Comparison of ENCODE assay signal across 6 cellular contexts in genomic region chr13:100957741-100958140, GRCh38.
"Had no signal": no experiment of that assay in that cellular context is flagged by ENCODE, and none has a peak within 500 bp of the region (broad histone marks: within the 10 kb centered on the region; RNA-seq: fewer than 3 reads in every experiment).

No MANE protein-coding gene starts in this region.

- H3K4me3 Mint-ChIP-seq: H9 had no signal

- ATAC-seq: K562 had no signal

- DNase-seq: GM23248, H9, HCEC 1CT, IMR-90, KG1 had no signal

- H3K27ac ChIP-seq: GM23248 had no signal

- H3K9me3 Mint-ChIP-seq: H9 had no signal

- H3K4me3 ChIP-seq: GM23248, K562 had no signal

- H2AFZ ChIP-seq: GM23248 had no signal

- H3K4me1 Mint-ChIP-seq: H9 had no signal
